In genomic region chr21:44199448-44199847, GRCh38 we compare ENCODE assay signal across 1 cellular context.
TF ChIP-seq lines count a peak whose summit lies in the region.

No MANE protein-coding gene starts in this region.

TF ChIP-seq in SK-N-SH, 30 proteins besides CTCF, POLR2A, EP300 and RAD21 (continued from another document):
- TF ChIP-seq PBX3 (IDR thresholded peaks at IDR 0.05) (no peak), FOXM1 (IDR thresholded peaks at IDR 0.05; ENCODE audit: low read depth) (no peak), IRF3 (IDR thresholded peaks at IDR 0.05; ENCODE audit: low read depth, low read length) (no peak), ELF1 (IDR thresholded peaks at IDR 0.05) (no peak)
